ENCODE assay signal across 1 cellular context in the genomic region with DNA sequence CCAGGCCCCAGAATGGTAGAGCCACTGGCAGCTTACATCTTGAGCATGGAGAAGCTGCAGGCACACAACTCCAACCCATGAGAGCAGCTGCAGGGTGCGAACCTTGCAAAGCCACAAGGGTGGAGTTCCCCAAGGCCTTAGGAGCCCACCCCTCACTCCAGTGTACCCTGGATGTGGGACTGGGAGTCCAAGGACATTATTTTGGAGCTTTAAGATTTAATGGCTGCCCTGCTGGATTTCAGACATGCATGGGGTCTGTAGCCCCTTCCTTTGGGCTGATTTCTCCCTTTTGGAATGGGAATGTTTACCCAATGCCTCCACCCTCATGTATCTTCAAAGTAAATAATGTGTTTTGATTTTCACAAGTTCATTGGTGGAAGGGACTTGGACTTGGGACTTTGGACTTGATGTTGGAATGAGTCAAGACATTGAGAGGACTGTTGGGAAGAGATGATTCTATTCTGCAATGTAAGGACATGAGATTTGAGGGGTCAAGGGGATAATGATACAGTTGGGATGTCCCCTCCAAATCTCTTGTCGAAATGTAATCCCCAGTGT.
TF ChIP-seq lines count a peak whose summit lies in the region.

No MANE protein-coding gene starts in this region.

TF ChIP-seq in HepG2, 621 proteins besides CTCF, POLR2A, EP300 and RAD21 (continued from another document):
- TF ChIP-seq, protein P1, sequence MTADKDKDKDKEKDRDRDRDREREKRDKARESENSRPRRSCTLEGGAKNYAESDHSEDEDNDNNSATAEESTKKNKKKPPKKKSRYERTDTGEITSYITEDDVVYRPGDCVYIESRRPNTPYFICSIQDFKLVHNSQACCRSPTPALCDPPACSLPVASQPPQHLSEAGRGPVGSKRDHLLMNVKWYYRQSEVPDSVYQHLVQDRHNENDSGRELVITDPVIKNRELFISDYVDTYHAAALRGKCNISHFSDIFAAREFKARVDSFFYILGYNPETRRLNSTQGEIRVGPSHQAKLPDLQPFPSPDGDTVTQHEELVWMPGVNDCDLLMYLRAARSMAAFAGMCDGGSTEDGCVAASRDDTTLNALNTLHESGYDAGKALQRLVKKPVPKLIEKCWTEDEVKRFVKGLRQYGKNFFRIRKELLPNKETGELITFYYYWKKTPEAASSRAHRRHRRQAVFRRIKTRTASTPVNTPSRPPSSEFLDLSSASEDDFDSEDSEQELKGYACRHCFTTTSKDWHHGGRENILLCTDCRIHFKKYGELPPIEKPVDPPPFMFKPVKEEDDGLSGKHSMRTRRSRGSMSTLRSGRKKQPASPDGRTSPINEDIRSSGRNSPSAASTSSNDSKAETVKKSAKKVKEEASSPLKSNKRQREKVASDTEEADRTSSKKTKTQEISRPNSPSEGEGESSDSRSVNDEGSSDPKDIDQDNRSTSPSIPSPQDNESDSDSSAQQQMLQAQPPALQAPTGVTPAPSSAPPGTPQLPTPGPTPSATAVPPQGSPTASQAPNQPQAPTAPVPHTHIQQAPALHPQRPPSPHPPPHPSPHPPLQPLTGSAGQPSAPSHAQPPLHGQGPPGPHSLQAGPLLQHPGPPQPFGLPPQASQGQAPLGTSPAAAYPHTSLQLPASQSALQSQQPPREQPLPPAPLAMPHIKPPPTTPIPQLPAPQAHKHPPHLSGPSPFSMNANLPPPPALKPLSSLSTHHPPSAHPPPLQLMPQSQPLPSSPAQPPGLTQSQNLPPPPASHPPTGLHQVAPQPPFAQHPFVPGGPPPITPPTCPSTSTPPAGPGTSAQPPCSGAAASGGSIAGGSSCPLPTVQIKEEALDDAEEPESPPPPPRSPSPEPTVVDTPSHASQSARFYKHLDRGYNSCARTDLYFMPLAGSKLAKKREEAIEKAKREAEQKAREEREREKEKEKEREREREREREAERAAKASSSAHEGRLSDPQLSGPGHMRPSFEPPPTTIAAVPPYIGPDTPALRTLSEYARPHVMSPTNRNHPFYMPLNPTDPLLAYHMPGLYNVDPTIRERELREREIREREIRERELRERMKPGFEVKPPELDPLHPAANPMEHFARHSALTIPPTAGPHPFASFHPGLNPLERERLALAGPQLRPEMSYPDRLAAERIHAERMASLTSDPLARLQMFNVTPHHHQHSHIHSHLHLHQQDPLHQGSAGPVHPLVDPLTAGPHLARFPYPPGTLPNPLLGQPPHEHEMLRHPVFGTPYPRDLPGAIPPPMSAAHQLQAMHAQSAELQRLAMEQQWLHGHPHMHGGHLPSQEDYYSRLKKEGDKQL (CRISPR knock-in tag; IDR thresholded peaks at IDR 0.05; ENCODE audit: low read depth) = no peak
- 0 out of 2 replicates have a peak, but pooled peaks have one; percentile 49 for TF ChIP-seq MED1 (CRISPR knock-in tag; IDR thresholded peaks at IDR 0.05)
- no peak for TF ChIP-seq SIX1 (CRISPR knock-in tag; IDR thresholded peaks at IDR 0.05; ENCODE audit: borderline replicate concordance)
- peak; percentile 46; the same call in 1 of the 2 replicates for TF ChIP-seq ZSCAN22 (CRISPR knock-in tag; IDR thresholded peaks at IDR 0.05)
- no peak for TF ChIP-seq NFE2L2 (IDR thresholded peaks at IDR 0.05; ENCODE audit: low read length)
- no peak for TF ChIP-seq RFX1 (IDR thresholded peaks at IDR 0.05)
- TF ChIP-seq, protein P2, sequence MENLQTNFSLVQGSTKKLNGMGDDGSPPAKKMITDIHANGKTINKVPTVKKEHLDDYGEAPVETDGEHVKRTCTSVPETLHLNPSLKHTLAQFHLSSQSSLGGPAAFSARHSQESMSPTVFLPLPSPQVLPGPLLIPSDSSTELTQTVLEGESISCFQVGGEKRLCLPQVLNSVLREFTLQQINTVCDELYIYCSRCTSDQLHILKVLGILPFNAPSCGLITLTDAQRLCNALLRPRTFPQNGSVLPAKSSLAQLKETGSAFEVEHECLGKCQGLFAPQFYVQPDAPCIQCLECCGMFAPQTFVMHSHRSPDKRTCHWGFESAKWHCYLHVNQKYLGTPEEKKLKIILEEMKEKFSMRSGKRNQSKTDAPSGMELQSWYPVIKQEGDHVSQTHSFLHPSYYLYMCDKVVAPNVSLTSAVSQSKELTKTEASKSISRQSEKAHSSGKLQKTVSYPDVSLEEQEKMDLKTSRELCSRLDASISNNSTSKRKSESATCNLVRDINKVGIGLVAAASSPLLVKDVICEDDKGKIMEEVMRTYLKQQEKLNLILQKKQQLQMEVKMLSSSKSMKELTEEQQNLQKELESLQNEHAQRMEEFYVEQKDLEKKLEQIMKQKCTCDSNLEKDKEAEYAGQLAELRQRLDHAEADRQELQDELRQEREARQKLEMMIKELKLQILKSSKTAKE (CRISPR knock-in tag; IDR thresholded peaks at IDR 0.05; ENCODE audit: borderline replicate concordance) = 0 out of 2 replicates have a peak, but pooled peaks have one; percentile 40
- no peak for TF ChIP-seq ZNF557 (CRISPR knock-in tag; IDR thresholded peaks at IDR 0.05)
- peak; percentile 72; the same call in 1 of the 2 replicates for TF ChIP-seq GATAD2A (CRISPR knock-in tag; IDR thresholded peaks at IDR 0.05)
- no peak for TF ChIP-seq ZBTB8A (CRISPR knock-in tag; IDR thresholded peaks at IDR 0.05; ENCODE audit: borderline replicate concordance, low read depth)
- no peak for TF ChIP-seq ZNF615 (CRISPR knock-in tag; IDR thresholded peaks at IDR 0.05; ENCODE audit: borderline replicate concordance)
- no peak for TF ChIP-seq RORA (CRISPR knock-in tag; IDR thresholded peaks at IDR 0.05)
- no peak for TF ChIP-seq TAF1 (CRISPR knock-in tag; IDR thresholded peaks at IDR 0.05)
- no peak for TF ChIP-seq NFAT5 (CRISPR knock-in tag; IDR thresholded peaks at IDR 0.05)
